In the genomic region with DNA sequence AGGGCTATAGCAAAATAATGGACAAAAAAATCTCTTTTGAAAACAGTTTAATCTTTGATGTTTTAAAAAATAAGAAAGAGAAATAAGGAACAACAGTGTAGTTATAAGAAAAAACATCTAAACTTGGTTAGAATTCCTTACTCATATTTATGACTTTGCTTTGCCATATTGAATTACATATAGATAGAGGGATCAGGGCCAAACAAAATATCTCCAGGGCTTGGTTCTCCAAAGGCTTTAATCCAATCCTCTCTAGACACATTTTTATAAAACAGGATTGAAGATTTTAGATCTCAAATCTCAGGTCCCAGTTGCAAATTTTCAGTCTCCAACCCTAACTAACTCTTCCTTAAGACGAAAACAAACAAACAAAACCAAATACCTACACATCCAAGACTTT, we compare ENCODE assay signal across 19 cellular contexts.
"Had no signal": no experiment of that assay in that cellular context is flagged by ENCODE, and none has a peak within 500 bp of the region (broad histone marks: within the 10 kb centered on the region; RNA-seq: fewer than 3 reads in every experiment).

No MANE protein-coding gene starts in this region.

- ATAC-seq: effector memory CD8-positive, alpha-beta T cell; left ventricle myocardium superior; lower lobe of right lung; naive thymus-derived CD4-positive, alpha-beta T cell; stimulated activated memory B cell treated with anti-CD40 and anti-IgM and Interleukin-4, amounts not matched to agents 10 μg/mL and 1 μg/mL and 100 μg/mL, for 72 hours; stimulated activated naive CD8-positive, alpha-beta T cell treated with anti-CD3 and anti-CD28 coated beads, Interleukin-15, Interleukin-2, amounts not matched to agents 100 U/mL and 50 U/mL, for 24 hours had no signal

- H3K9me3 ChIP-seq: esophagus squamous epithelium, lower lobe of right lung, prostate gland, right atrium auricular region, sigmoid colon, spleen, testis, tibial artery had no signal

- H3K4me1 ChIP-seq: esophagus squamous epithelium, lower lobe of right lung, prostate gland, right atrium auricular region, sigmoid colon, spleen, testis, tibial artery had no signal

- DNase-seq: effector memory CD8-positive, alpha-beta T cell; erythroblast; esophagus squamous epithelium; left ventricle myocardium superior; lower lobe of right lung; naive thymus-derived CD4-positive, alpha-beta T cell; nephron progenitor cell; nucleus accumbens; sigmoid colon; spleen; stimulated activated CD4-positive, alpha-beta T cell treated with anti-CD3 and anti-CD28 coated beads, Interleukin-4, amount 100 ng/mL, for 4 hours; stimulated activated naive CD8-positive, alpha-beta T cell treated with anti-CD3 and anti-CD28 coated beads, Interleukin-15, Interleukin-2, amounts not matched to agents 100 U/mL and 50 U/mL, for 24 hours; substantia nigra; testis; tibial artery had no signal

- H3K4me3 ChIP-seq: coronary artery, esophagus squamous epithelium, lower lobe of right lung, prostate gland, right atrium auricular region, sigmoid colon, spleen, testis, tibial artery had no signal

- H3K36me3 ChIP-seq: esophagus squamous epithelium, lower lobe of right lung, prostate gland, right atrium auricular region, sigmoid colon, spleen, tibial artery had no signal

- H3K27me3 ChIP-seq: esophagus squamous epithelium, right atrium auricular region, sigmoid colon, testis, tibial artery had no signal
